Comparison of ENCODE assay signal across 8 cellular contexts in genomic region chr19:6048808-6049405, GRCh38.
DNase-seq lines count a peak whose midpoint lies in the region; ATAC-seq and TF ChIP-seq lines count a peak whose summit lies in the region.

No MANE protein-coding gene starts in this region.

- ATAC-seq in CD4-positive, CD25-positive, alpha-beta regulatory T cell (ENCODE audit: low read depth in 2 of 2) = peak; percentile 96
- ATAC-seq in right lobe of liver (peak; percentile 97 to 99 (median 98)), HG03442 (IDR thresholded peaks at IDR 0.05; ENCODE audit: unreplicated experiment) (no peak)

- TF ChIP-seq CTCF in HFFc6 (IDR thresholded peaks at IDR 0.05) = peak; percentile 89
- peak; percentile 90 for TF ChIP-seq CTCF in choroid plexus epithelial cell (conservative IDR thresholded peaks at IDR 0.05; ENCODE audit: low read depth, low read length)
- peak; percentile 85 to 87 (median 86) for TF ChIP-seq CTCF in right lobe of liver (IDR thresholded peaks at IDR 0.05)

- no peaks in the 10 kb centered on the region for H3K9me3 ChIP-seq in CD4-positive, CD25-positive, alpha-beta regulatory T cell (ENCODE audit: control insufficient read depth in 2 of 2, low read length in 2 of 2)
- H3K9me3 ChIP-seq in right lobe of liver = no peaks in the 10 kb centered on the region

- H3K27ac ChIP-seq in CD4-positive, CD25-positive, alpha-beta regulatory T cell (ENCODE audit: insufficient read depth, low read length, poor library complexity, severe bottlenecking) = no peak overlapping the region
- H3K27ac ChIP-seq in right lobe of liver = no peak overlapping the region

- H3K4me1 ChIP-seq in CD4-positive, CD25-positive, alpha-beta regulatory T cell (ENCODE audit: control insufficient read depth, insufficient read depth, low read length, poor library complexity, severe bottlenecking) = peaks cover 5% of the 10 kb centered on the region
- peaks cover 0 to 7% (median 3%) of the 10 kb centered on the region in 4 donors for H3K4me1 ChIP-seq in right lobe of liver

- no peaks in the 10 kb centered on the region for H3K27me3 ChIP-seq in CD4-positive, CD25-positive, alpha-beta regulatory T cell (ENCODE audit: control insufficient read depth, insufficient read depth, low read length)
- no peaks in the 10 kb centered on the region for H3K27me3 ChIP-seq in right lobe of liver

- H3K36me3 ChIP-seq in CD4-positive, CD25-positive, alpha-beta regulatory T cell (ENCODE audit: control insufficient read depth, insufficient read depth, low read length) = no peaks in the 10 kb centered on the region
- no peaks in the 10 kb centered on the region for H3K36me3 ChIP-seq in right lobe of liver

- peaks cover 0 to 4% (median 2%) of the 10 kb centered on the region in 4 donors for H3K4me1 Mint-ChIP-seq in CD4-positive, CD25-positive, alpha-beta regulatory T cell
- peaks cover 23% of the 10 kb centered on the region for H3K4me1 Mint-ChIP-seq in HFFc6 (ENCODE audit: low read depth)

- H3K4me3 ChIP-seq in CD4-positive, CD25-positive, alpha-beta regulatory T cell (ENCODE audit: low read depth, low read length) = no peak overlapping the region
- no peak overlapping the region for H3K4me3 ChIP-seq in choroid plexus epithelial cell (ENCODE audit: low read depth, low read length)
- no peak overlapping the region for H3K4me3 ChIP-seq in right lobe of liver

- H3K9me3 Mint-ChIP-seq in CD4-positive, CD25-positive, alpha-beta regulatory T cell = no peaks in the 10 kb centered on the region
- H3K9me3 Mint-ChIP-seq in HFFc6 = no peaks in the 10 kb centered on the region

- H3K4me3 Mint-ChIP-seq in CD4-positive, CD25-positive, alpha-beta regulatory T cell = no peak overlapping the region
- H3K4me3 Mint-ChIP-seq in HFFc6 = peak overlapping the region; percentile 54

- 15% methylated on average over 15 of the region's 15 CpGs for WGBS in right lobe of liver (ENCODE audit: insufficient coverage, low coverage, low lambda C conversion rate, missing lambda C conversion rate)

- peaks cover 12% of the 10 kb centered on the region for H3K27me3 Mint-ChIP-seq in CD4-positive, CD25-positive, alpha-beta regulatory T cell
- H3K27me3 Mint-ChIP-seq in HFFc6 (ENCODE audit: insufficient read depth) = peaks cover 2% of the 10 kb centered on the region; the same call in 1 of the 2 replicates

- no peak overlapping the region for H3K27ac Mint-ChIP-seq in CD4-positive, CD25-positive, alpha-beta regulatory T cell
- H3K27ac Mint-ChIP-seq in HFFc6 = no peak overlapping the region; the same call in 1 of the 2 replicates

- intact Hi-C loops in right lobe of liver (cut with DNase I) = loop anchor here in 1 of 2 donors (5.0 kb wide), 1 partner anchor 78 kb away; no protein-coding TSS in a partner anchor

- peak; percentile 64 to 81 (median 77) for DNase-seq in CD4-positive, CD25-positive, alpha-beta regulatory T cell
- DNase-seq in HFFc6 (peak; percentile 57), NCI-H460 (ENCODE audit: extremely low read depth, low read depth) (peak; percentile 73), choroid plexus epithelial cell (ENCODE audit: low read depth) (peak; percentile 79), right lobe of liver (peak; percentile 73 to 78 (median 74))
- DNase-seq in activated CD4-positive, alpha-beta T cell treated with anti-CD3 and anti-CD28 coated beads for 4 hours = peak; percentile 70 to 82
- peak; percentile 54 to 64 (median 63) for DNase-seq in stimulated activated CD4-positive, alpha-beta T cell treated with anti-CD3 and anti-CD28 coated beads, TNF-alpha, amount 100 ng/mL, for 4 hours (ENCODE audit: low read depth in 3 of 3)

- no peaks in the 10 kb centered on the region for H3K36me3 Mint-ChIP-seq in CD4-positive, CD25-positive, alpha-beta regulatory T cell
- no peaks in the 10 kb centered on the region for H3K36me3 Mint-ChIP-seq in HFFc6 (ENCODE audit: low read depth)

- TF ChIP-seq POLR2A in right lobe of liver (IDR thresholded peaks at IDR 0.05) = no peak
